In genomic region chr9:122261469-122261881, GRCh38 we compare ENCODE assay signal across 9 cellular contexts. TPM values are rescaled to one million over a fixed set of nuclear protein-coding genes. Genes with fewer than 3 reads are reported as not detected.
DNase-seq lines count a peak whose midpoint lies in the region; ATAC-seq lines count a peak whose summit lies in the region.
"Had no signal": no experiment of that assay in that cellular context is flagged by ENCODE, and none has a peak within 500 bp of the region (broad histone marks: within the 10 kb centered on the region; RNA-seq: fewer than 3 reads in every experiment).

No MANE protein-coding gene starts in this region.

- H3K27ac ChIP-seq in naive thymus-derived CD4-positive, alpha-beta T cell (ENCODE audit: low read depth, low read length), result no peak overlapping the region

- peaks cover 54% of the 10 kb centered on the region for H3K4me1 Mint-ChIP-seq in activated naive CD4-positive, alpha-beta T cell treated with anti-CD3 and anti-CD28 coated beads, Interleukin-2, amount 50 U/mL, for 24 hours
- H3K4me1 Mint-ChIP-seq in activated naive CD4-positive, alpha-beta T cell treated with anti-CD3 and anti-CD28 coated beads for 36 hours (ENCODE audit: low read depth), result peaks cover 45% of the 10 kb centered on the region
- peaks cover 52 to 68% of the 10 kb centered on the region in 2 donors for H3K4me1 Mint-ChIP-seq in immature natural killer cell
- peaks cover 40 to 74% (median 60%) of the 10 kb centered on the region in 7 donors for H3K4me1 Mint-ChIP-seq in naive thymus-derived CD4-positive, alpha-beta T cell

- H3K27me3 ChIP-seq in adipocyte (replicated peaks; ENCODE audit: control insufficient read depth, insufficient read depth, low read length), result no peaks in the 10 kb centered on the region
- no peaks in the 10 kb centered on the region for H3K27me3 ChIP-seq in naive thymus-derived CD4-positive, alpha-beta T cell (ENCODE audit: control insufficient read depth in 2 of 2, insufficient read depth in 2 of 2, low read length in 2 of 2)

- no peak for DNase-seq in activated naive CD4-positive, alpha-beta T cell treated with anti-CD3 and anti-CD28 coated beads for 36 hours
- DNase-seq in adipocyte (ENCODE audit: low read depth) (peak; percentile 89), immature natural killer cell (no peak), ureter (ENCODE audit: low spot score) (peak; percentile 80), iPS-NIHi7 (ENCODE audit: extremely low spot score) (no peak), cerebellum (ENCODE audit: low spot score) (no peak)
- no peak for DNase-seq in naive thymus-derived CD4-positive, alpha-beta T cell
- DNase-seq: activated T-cell treated with anti-CD3 and anti-CD28 coated beads, Interleukin-2, amount 50 U/mL, for 24 hours had no signal

- ATAC-seq in naive thymus-derived CD4-positive, alpha-beta T cell, result no peak

- intact Hi-C loops in activated naive CD4-positive, alpha-beta T cell treated with anti-CD3 and anti-CD28 coated beads for 36 hours (cut with micrococcal nuclease), result no loop called here
- intact Hi-C loops in naive thymus-derived CD4-positive, alpha-beta T cell (cut with micrococcal nuclease), result loop anchor here (10.0 kb wide), 3 partner anchors 137 to 563 kb away; partner anchors contain the start of gene PDCL (in 1 of the 2)

- H3K4me3 Mint-ChIP-seq in activated naive CD4-positive, alpha-beta T cell treated with anti-CD3 and anti-CD28 coated beads, Interleukin-2, amount 50 U/mL, for 24 hours, result peak overlapping the region; percentile 27
- H3K4me3 Mint-ChIP-seq in activated naive CD4-positive, alpha-beta T cell treated with anti-CD3 and anti-CD28 coated beads for 36 hours, result no peak overlapping the region
- H3K4me3 Mint-ChIP-seq in immature natural killer cell, result no peak overlapping the region
- H3K4me3 Mint-ChIP-seq in naive thymus-derived CD4-positive, alpha-beta T cell, result peak overlapping the region in 5 of 10 donors; percentile 21 to 96 (median 78)

- H3K27ac Mint-ChIP-seq in activated naive CD4-positive, alpha-beta T cell treated with anti-CD3 and anti-CD28 coated beads, Interleukin-2, amount 50 U/mL, for 24 hours, result no peak overlapping the region
- no peak overlapping the region for H3K27ac Mint-ChIP-seq in activated naive CD4-positive, alpha-beta T cell treated with anti-CD3 and anti-CD28 coated beads for 36 hours
- peak overlapping the region; percentile 40 to 100 (median 87) for H3K27ac Mint-ChIP-seq in immature natural killer cell
- peak overlapping the region in 4 of 9 donors; percentile 41 to 94 (median 78) for H3K27ac Mint-ChIP-seq in naive thymus-derived CD4-positive, alpha-beta T cell

- no peaks in the 10 kb centered on the region for H3K27me3 Mint-ChIP-seq in activated naive CD4-positive, alpha-beta T cell treated with anti-CD3 and anti-CD28 coated beads, Interleukin-2, amount 50 U/mL, for 24 hours
- H3K27me3 Mint-ChIP-seq in activated naive CD4-positive, alpha-beta T cell treated with anti-CD3 and anti-CD28 coated beads for 36 hours (ENCODE audit: low read depth), result no peaks in the 10 kb centered on the region
- peaks cover 8 to 14% (median 14%) of the 10 kb centered on the region in 3 donors for H3K27me3 Mint-ChIP-seq in immature natural killer cell (ENCODE audit: low read depth in 3 of 3)
- H3K27me3 Mint-ChIP-seq in naive thymus-derived CD4-positive, alpha-beta T cell, result peaks cover 0 to 2% (median 0%) of the 10 kb centered on the region in 5 donors
- H3K27me3 Mint-ChIP-seq: activated T-cell treated with anti-CD3 and anti-CD28 coated beads, Interleukin-2, amount 50 U/mL, for 24 hours had no signal

- no peaks in the 10 kb centered on the region for H3K9me3 ChIP-seq in adipocyte (ENCODE audit: control insufficient read depth, low read length)
- no peaks in the 10 kb centered on the region for H3K9me3 ChIP-seq in naive thymus-derived CD4-positive, alpha-beta T cell (ENCODE audit: control insufficient read depth in 2 of 3, low read length in 3 of 3)

- H3K36me3 ChIP-seq in adipocyte (ENCODE audit: control insufficient read depth, insufficient read depth, low read length, severe bottlenecking), result peaks cover 27% of the 10 kb centered on the region
- peaks cover 0 to 56% (median 7%) of the 10 kb centered on the region in 3 experiments for H3K36me3 ChIP-seq in naive thymus-derived CD4-positive, alpha-beta T cell (ENCODE audit: control insufficient read depth in 2 of 3, insufficient read depth in 3 of 3, low read length in 3 of 3)

- H3K4me1 ChIP-seq in adipocyte (ENCODE audit: control insufficient read depth, insufficient read depth, low read length), result peaks cover 41% of the 10 kb centered on the region
- H3K4me1 ChIP-seq in naive thymus-derived CD4-positive, alpha-beta T cell (ENCODE audit: control insufficient read depth in 2 of 2, insufficient read depth in 2 of 2, low read length in 2 of 2), result peaks cover 18 to 25% of the 10 kb centered on the region in 2 donors

- no peak overlapping the region for H3K9ac ChIP-seq in adipocyte (ENCODE audit: low read length)

- peaks cover 9% of the 10 kb centered on the region for H3K36me3 Mint-ChIP-seq in activated naive CD4-positive, alpha-beta T cell treated with anti-CD3 and anti-CD28 coated beads, Interleukin-2, amount 50 U/mL, for 24 hours
- peaks cover 24% of the 10 kb centered on the region for H3K36me3 Mint-ChIP-seq in activated naive CD4-positive, alpha-beta T cell treated with anti-CD3 and anti-CD28 coated beads for 36 hours (ENCODE audit: low read depth)
- H3K36me3 Mint-ChIP-seq in immature natural killer cell, result peaks cover 5 to 11% (median 11%) of the 10 kb centered on the region in 3 donors
- peaks cover 4 to 27% (median 11%) of the 10 kb centered on the region in 5 donors for H3K36me3 Mint-ChIP-seq in naive thymus-derived CD4-positive, alpha-beta T cell

- CTCF ChIA-PET in activated naive CD4-positive, alpha-beta T cell treated with anti-CD3 and anti-CD28 coated beads for 36 hours (lab: Charles Lee), result no interaction called here
- CTCF ChIA-PET in naive thymus-derived CD4-positive, alpha-beta T cell (lab: Charles Lee), result no interaction called here

- POLR2A ChIA-PET in naive thymus-derived CD4-positive, alpha-beta T cell (lab: Charles Lee), result no interaction called here

- no peak overlapping the region for H3K4me3 ChIP-seq in adipocyte (ENCODE audit: low read length)
- H3K4me3 ChIP-seq in naive thymus-derived CD4-positive, alpha-beta T cell (ENCODE audit: low read length), result no peak overlapping the region

- no peaks in the 10 kb centered on the region for H3K9me3 Mint-ChIP-seq in activated naive CD4-positive, alpha-beta T cell treated with anti-CD3 and anti-CD28 coated beads, Interleukin-2, amount 50 U/mL, for 24 hours
- no peaks in the 10 kb centered on the region for H3K9me3 Mint-ChIP-seq in activated naive CD4-positive, alpha-beta T cell treated with anti-CD3 and anti-CD28 coated beads for 36 hours
- no peaks in the 10 kb centered on the region for H3K9me3 Mint-ChIP-seq in immature natural killer cell
- no peaks in the 10 kb centered on the region for H3K9me3 Mint-ChIP-seq in naive thymus-derived CD4-positive, alpha-beta T cell
- H3K9me3 Mint-ChIP-seq: activated T-cell treated with anti-CD3 and anti-CD28 coated beads, Interleukin-2, amount 50 U/mL, for 24 hours had no signal

RNA-seq across cellular contexts. Expression of gene RBM18, which starts 3.2 kb away (rescaled TPM):
- total RNA-seq in activated naive CD4-positive, alpha-beta T cell treated with anti-CD3 and anti-CD28 coated beads for 36 hours, result 10 to 100 TPM; 25.8 to 25.9 TPM
- 10 to 100 TPM; 20.9 to 26.5 (median 21.8) TPM for polyA plus RNA-seq in immature natural killer cell
- total RNA-seq in ureter (25.0 TPM), cerebellum (17.5 TPM)
- total RNA-seq in naive thymus-derived CD4-positive, alpha-beta T cell, result 10 to 100 TPM; 14.2 to 22.9 (median 15.8) TPM
- polyA plus RNA-seq in naive thymus-derived CD4-positive, alpha-beta T cell, result 10 to 100 TPM; 18.2 to 26.3 TPM

RNA-seq across cellular contexts. Expression of gene MRRF, which starts 3.2 kb away (rescaled TPM):
- total RNA-seq in activated naive CD4-positive, alpha-beta T cell treated with anti-CD3 and anti-CD28 coated beads for 36 hours, result 10 to 100 TPM; 51.0 TPM
- polyA plus RNA-seq in immature natural killer cell, result 10 to 100 TPM; 11.5 to 18.4 (median 16.3) TPM
- 61.5 TPM for total RNA-seq in ureter
- 10 to 100 TPM; 28.1 to 35.8 (median 33.3) TPM for total RNA-seq in naive thymus-derived CD4-positive, alpha-beta T cell
- 10 to 100 TPM; 18.6 to 24.3 TPM for polyA plus RNA-seq in naive thymus-derived CD4-positive, alpha-beta T cell
- 24.0 TPM for total RNA-seq in cerebellum

RNA-seq across cellular contexts. Expression of gene LHX6, which starts 32.7 kb away (rescaled TPM):
- under 1 TPM in 1 of 2 experiments, not detected in 1; 0.10 TPM for total RNA-seq in activated naive CD4-positive, alpha-beta T cell treated with anti-CD3 and anti-CD28 coated beads for 36 hours
- polyA plus RNA-seq in immature natural killer cell, result not detected
- total RNA-seq in ureter (5.7 TPM), cerebellum (1.5 TPM)
- not detected for total RNA-seq in naive thymus-derived CD4-positive, alpha-beta T cell
- not detected for polyA plus RNA-seq in naive thymus-derived CD4-positive, alpha-beta T cell

Comparison
In these comparisons a context has a peak if more than half of its experiments do, and no peak if none do; other contexts are left out.
1. H3K27ac Mint-ChIP-seq: peak in immature natural killer cell (6 of 6); none in activated naive CD4-positive, alpha-beta T cell treated with anti-CD3 and anti-CD28 coated beads, Interleukin-2, amount 50 U/mL, for 24 hours (single experiment) and activated naive CD4-positive, alpha-beta T cell treated with anti-CD3 and anti-CD28 coated beads for 36 hours (single experiment).
2. DNase-seq: peak in adipocyte (single experiment) and ureter (single experiment); none in activated naive CD4-positive, alpha-beta T cell treated with anti-CD3 and anti-CD28 coated beads for 36 hours (single experiment), immature natural killer cell (0 of 3), naive thymus-derived CD4-positive, alpha-beta T cell (0 of 9), iPS-NIHi7 (single experiment) and cerebellum (single experiment).